Comparison of ENCODE assay signal across 8 cellular contexts in genomic region chr6:19851273-19852089, GRCh38. TPM values are rescaled to one million over a fixed set of nuclear protein-coding genes. Genes with fewer than 3 reads are reported as not detected.
A peak's percentile ranks its signal among the peaks of the same experiment; 100 is the strongest.
DNase-seq lines count a peak whose midpoint lies in the region; ATAC-seq, FAIRE-seq and TF ChIP-seq lines count a peak whose summit lies in the region.

No MANE protein-coding gene starts in this region.

- no peaks in the 10 kb centered on the region for H3K4me1 ChIP-seq in Karpas-422 (ENCODE audit: low read length)
- H3K4me1 ChIP-seq in PC-9 (replicated peaks; ENCODE audit: insufficient read depth), result 0 out of 2 replicates have a peak, but pooled peaks cover 4% of the 10 kb centered on the region
- H3K4me1 ChIP-seq in endothelial cell of umbilical vein (ENCODE audit: control insufficient read depth, extremely low read depth, insufficient read depth, low read length), result no peaks in the 10 kb centered on the region
- H3K4me1 ChIP-seq in mesendoderm (ENCODE audit: control insufficient read depth, low read depth, low read length), result peaks cover 3% of the 10 kb centered on the region

- dilution Hi-C loops in endothelial cell of umbilical vein (cut with MboI; ENCODE audit: extremely low pct_ligation_motif_present, low sequenced_read_pairs), result no loop called here

- H3K9me2 ChIP-seq in Karpas-422 (replicated peaks; ENCODE audit: insufficient read depth, low read length) (no peaks in the 10 kb centered on the region), PC-9 (ENCODE audit: insufficient read depth) (no peaks in the 10 kb centered on the region)

- H2BK120ac ChIP-seq in mesendoderm (ENCODE audit: low read depth, low read length), result peak overlapping the region; percentile 17

- H4K20me1 ChIP-seq in Karpas-422 (ENCODE audit: insufficient read depth, low read depth, low read length) (no peaks in the 10 kb centered on the region), PC-9 (ENCODE audit: insufficient read depth) (no peaks in the 10 kb centered on the region), endothelial cell of umbilical vein (replicated peaks; ENCODE audit: control insufficient read depth, extremely low read depth, insufficient read depth, low read length) (no peaks in the 10 kb centered on the region)

- H4K8ac ChIP-seq in mesendoderm (ENCODE audit: low read depth, low read length), result no peak overlapping the region

- H3K27me3 ChIP-seq in Karpas-422 (ENCODE audit: low read length) (no peaks in the 10 kb centered on the region), PC-9 (ENCODE audit: insufficient read depth, low read depth) (no peaks in the 10 kb centered on the region), endothelial cell of umbilical vein (ENCODE audit: control insufficient read depth in 2 of 2, insufficient read depth in 2 of 2, low read length in 2 of 2) (no peaks in the 10 kb centered on the region), mesendoderm (ENCODE audit: insufficient read depth, low read length, poor library complexity) (no peaks in the 10 kb centered on the region)

- H3F3A ChIP-seq in PC-9 (ENCODE audit: insufficient read depth, low read depth), result no peaks in the 10 kb centered on the region

- H3K27ac ChIP-seq in Karpas-422 (ENCODE audit: low read length) (no peak overlapping the region), PC-9 (no peak overlapping the region), endothelial cell of umbilical vein (ENCODE audit: insufficient read depth, low read depth, low read length) (no peak overlapping the region), mesendoderm (ENCODE audit: low read depth, low read length) (peak overlapping the region; percentile 22)

- TF ChIP-seq CTCF in GM12872 (IDR thresholded peaks at IDR 0.05; ENCODE audit: insufficient read depth, low read depth, low read length) (peak; percentile 61), PC-9 (conservative IDR thresholded peaks at IDR 0.05) (peak; percentile 88), endothelial cell of umbilical vein (IDR thresholded peaks at IDR 0.05; ENCODE audit: extremely low read depth in 1 of 2, insufficient read depth in 1 of 2, low read depth in 1 of 2, low read length in 2 of 2) (peak; percentile 36 to 60)

- no peaks in the 10 kb centered on the region for H3K79me2 ChIP-seq in Karpas-422 (ENCODE audit: low read length)
- H3K79me2 ChIP-seq in PC-9 (ENCODE audit: low read depth), result no peaks in the 10 kb centered on the region
- no peaks in the 10 kb centered on the region for H3K79me2 ChIP-seq in endothelial cell of umbilical vein (ENCODE audit: control insufficient read depth, insufficient read depth, low read length)
- no peaks in the 10 kb centered on the region for H3K79me2 ChIP-seq in mesendoderm (ENCODE audit: control insufficient read depth, insufficient read depth, low read length)

- POLR2A ChIA-PET in PC-9 (lab: Charles Lee; ENCODE audit: unreplicated experiment) (interaction anchor here (0.6 kb wide), 2 partner anchors 10 to 15 kb away, joined by 3 to 10 read pairs; no protein-coding TSS in a partner anchor), endothelial cell of umbilical vein (lab: Charles Lee) (no interaction called here)

- no peak overlapping the region for H3K23ac ChIP-seq in mesendoderm (ENCODE audit: low read length)

- CTCF ChIA-PET in PC-9 (lab: Charles Lee) (interaction anchor here (0.7 to 1.0 kb wide), 4 partner anchors 9 to 827 kb away, joined by 3 to 5 read pairs (median 4); no protein-coding TSS in a partner anchor), endothelial cell of umbilical vein (lab: Charles Lee) (interaction anchor here (0.7 kb wide), 1 partner anchor 1256 kb away, joined by 4 read pairs; no protein-coding TSS in a partner anchor)

- no peak overlapping the region for H2BK5ac ChIP-seq in mesendoderm (ENCODE audit: low read length)

- no peak overlapping the region for H2BK15ac ChIP-seq in mesendoderm (replicated peaks; ENCODE audit: low read depth)

- FAIRE-seq in endothelial cell of umbilical vein (lab: Jason Lieb, UNC), result no peak

- H3K79me1 ChIP-seq in mesendoderm (ENCODE audit: low read length), result no peaks in the 10 kb centered on the region

- no peak for TF ChIP-seq POLR2A in endothelial cell of umbilical vein (IDR thresholded peaks at IDR 0.05; ENCODE audit: low read depth, low read length)

- H4K5ac ChIP-seq in mesendoderm (ENCODE audit: low read length), result no peak overlapping the region

- H3K4me3 ChIP-seq in Karpas-422 (ENCODE audit: low read length) (no peak overlapping the region), PC-9 (no peak overlapping the region), endothelial cell of umbilical vein (replicated peaks in 1 of 3; ENCODE audit: insufficient read depth in 1 of 3, low read depth in 1 of 3, low read length in 3 of 3) (no peak overlapping the region), mesendoderm (ENCODE audit: low read length) (no peak overlapping the region)

- H3K9me3 ChIP-seq in Karpas-422 (ENCODE audit: low read length) (no peaks in the 10 kb centered on the region), PC-9 (ENCODE audit: insufficient read depth, low read depth) (no peaks in the 10 kb centered on the region), endothelial cell of umbilical vein (replicated peaks; ENCODE audit: control insufficient read depth, insufficient read depth, low read length) (no peaks in the 10 kb centered on the region)

- peak overlapping the region; percentile 10 for H3K18ac ChIP-seq in mesendoderm (ENCODE audit: low read length)

- H3K9me1 ChIP-seq in endothelial cell of umbilical vein (replicated peaks; ENCODE audit: control insufficient read depth, extremely low read depth, insufficient read depth, low read length), result no peaks in the 10 kb centered on the region

- H3K4ac ChIP-seq in mesendoderm (ENCODE audit: low read depth, low read length), result no peak overlapping the region

- BruUV-seq in PC-9 (replicated peaks; lab: Mats Ljungman, UMichigan) (no TSS peak), endothelial cell of umbilical vein (replicated peaks; lab: Mats Ljungman, UMichigan) (no TSS peak)

- intact Hi-C loops in PC-9 (cut with micrococcal nuclease; ENCODE audit: unreplicated experiment), result loop anchor here (1.0 to 10.0 kb wide), 10 partner anchors 39 to 1254 kb away; no protein-coding TSS in a partner anchor
- intact Hi-C loops in endothelial cell of umbilical vein (cut with micrococcal nuclease), result no loop called here

- DNase-seq in Karpas-422 (peak; percentile 58), PC-9 (peak; percentile 43 to 68), endothelial cell of umbilical vein (ENCODE audit: low read depth, low spot score) (peak; percentile 31), mesendoderm (peak; percentile 92)
- DNase-seq in activated CD4-positive, CD25-positive, alpha-beta regulatory T cell treated with anti-CD3 and anti-CD28 coated beads, Interleukin-2, amount 50 U/mL, for 72 hours, result no peak

- ATAC-seq in GM21737 (IDR thresholded peaks at IDR 0.05; ENCODE audit: unreplicated experiment) (no peak), GM19023 (IDR thresholded peaks at IDR 0.05; ENCODE audit: unreplicated experiment) (no peak)

- H3K36me3 ChIP-seq in Karpas-422 (ENCODE audit: insufficient read depth, low read length) (no peaks in the 10 kb centered on the region), PC-9 (ENCODE audit: low read depth) (no peaks in the 10 kb centered on the region), endothelial cell of umbilical vein (ENCODE audit: control insufficient read depth in 2 of 2, extremely low read depth in 1 of 2, insufficient read depth in 2 of 2, low read length in 2 of 2) (no peaks in the 10 kb centered on the region), mesendoderm (ENCODE audit: control insufficient read depth, insufficient read depth, low read length) (no peaks in the 10 kb centered on the region)

- H2AFZ ChIP-seq in Karpas-422 (ENCODE audit: low read length) (no peak overlapping the region), PC-9 (no peak overlapping the region), endothelial cell of umbilical vein (ENCODE audit: low read depth, low read length) (no peak overlapping the region)

- H3K9ac ChIP-seq in Karpas-422 (ENCODE audit: low read length), result no peak overlapping the region
- H3K9ac ChIP-seq in endothelial cell of umbilical vein (replicated peaks; ENCODE audit: extremely low read depth, insufficient read depth, low read length), result no peak overlapping the region
- H3K9ac ChIP-seq in mesendoderm (ENCODE audit: low read length), result peak overlapping the region; percentile 1

- H2AK5ac ChIP-seq in mesendoderm (ENCODE audit: low read length), result no peak overlapping the region

- H3K4me2 ChIP-seq in Karpas-422 (ENCODE audit: low read depth, low read length, poor library complexity, severe bottlenecking), result no peak overlapping the region
- no peak overlapping the region for H3K4me2 ChIP-seq in PC-9
- no peak overlapping the region for H3K4me2 ChIP-seq in endothelial cell of umbilical vein (ENCODE audit: insufficient read depth, low read length)
- no peak overlapping the region for H3K4me2 ChIP-seq in mesendoderm (ENCODE audit: low read length)

- WGBS in mesendoderm (ENCODE audit: extremely low coverage, insufficient coverage, low lambda C conversion rate), result no CpG with 5 or more reads among the region's 10 CpGs

- H3K56ac ChIP-seq in mesendoderm (ENCODE audit: low read length), result peak overlapping the region; percentile 42

TF ChIP-seq in endothelial cell of umbilical vein, 7 proteins besides CTCF, POLR2A, EP300 and RAD21 (continues in another document):
- TF ChIP-seq MAX (IDR thresholded peaks at IDR 0.05; ENCODE audit: insufficient read depth, insufficient read length), result no peak
- no peak for TF ChIP-seq FOS (IDR thresholded peaks at IDR 0.05; ENCODE audit: borderline replicate concordance, insufficient read depth, low read length)
- TF ChIP-seq JUN (IDR thresholded peaks at IDR 0.05; ENCODE audit: borderline replicate concordance, insufficient read depth, insufficient read length, low read depth), result no peak
- no peak for TF ChIP-seq MYC (IDR thresholded peaks at IDR 0.05; ENCODE audit: low read depth, low read length)
- no peak for TF ChIP-seq POLR2AphosphoS5 (IDR thresholded peaks at IDR 0.05; ENCODE audit: insufficient read depth, low read depth, low read length)
- no peak for TF ChIP-seq GATA2 (IDR thresholded peaks at IDR 0.05; ENCODE audit: insufficient read depth, insufficient read length, low read depth, low read length)

RNA-seq across cellular contexts. Expression of gene ID4, which starts 14.3 kb away (rescaled TPM):
- not detected in 2 replicates for total RNA-seq in Karpas-422 (2014; rRNA removed; shearing (Covaris generic); ENCODE audit: low replicate concordance)
- total RNA-seq in PC-9 (2021) (4.4 and 5.9 TPM in 2 replicates), endothelial cell of umbilical vein (not detected in 2 replicates)
- not detected in 2 replicates for polyA plus RNA-seq in endothelial cell of umbilical vein
- not detected in 2 replicates for polyA plus RNA-seq in endothelial cell of umbilical vein (2011; cell fraction: cytosol; rRNA removed)
- polyA plus RNA-seq in endothelial cell of umbilical vein (2011; cell fraction: nucleus; rRNA removed), result not detected in 2 replicates
- polyA plus RNA-seq in endothelial cell of umbilical vein (2012), result not detected in 2 replicates
- not detected in 2 replicates for polyA minus RNA-seq in endothelial cell of umbilical vein
- polyA minus RNA-seq in endothelial cell of umbilical vein (2011; cell fraction: cytosol; rRNA and poly(A)+ RNA removed), result not detected
- polyA minus RNA-seq in endothelial cell of umbilical vein (2011; cell fraction: nucleus; rRNA and poly(A)+ RNA removed), result not detected in 2 replicates
- 21.2 TPM for polyA plus RNA-seq in mesendoderm (2013, experiment 1 of 2)
- 20.1 TPM for polyA plus RNA-seq in mesendoderm (2013, experiment 2 of 2)
